1 cellular context compared by ENCODE assay signal in genomic region chr20:63082308-63082938, GRCh38.
TF ChIP-seq lines count a peak whose summit lies in the region.

No MANE protein-coding gene starts in this region.

TF ChIP-seq in WTC11, 78 proteins besides CTCF, POLR2A, EP300 and RAD21 (continued from another document and continues in another):
- TF ChIP-seq NFYB (CRISPR knock-in tag; conservative IDR thresholded peaks at IDR 0.05; ENCODE audit: low read depth), result no peak; the same call in 1 of the 2 replicates
- no peak for TF ChIP-seq CBFB (CRISPR knock-in tag; IDR thresholded peaks at IDR 0.05; ENCODE audit: low read depth)
- no peak for TF ChIP-seq ATF6 (CRISPR knock-in tag; IDR thresholded peaks at IDR 0.05)
- TF ChIP-seq ZNF416 (CRISPR knock-in tag; IDR thresholded peaks at IDR 0.05), result no peak
- TF ChIP-seq TCF7 (CRISPR knock-in tag; IDR thresholded peaks at IDR 0.05; ENCODE audit: low read depth), result peak; percentile 75; the same call in 1 of the 2 replicates
- 0 out of 2 replicates have a peak, but pooled peaks have one; percentile 70 for TF ChIP-seq ZNF219 (CRISPR knock-in tag; IDR thresholded peaks at IDR 0.05; ENCODE audit: borderline replicate concordance)
- peak; percentile 83 for TF ChIP-seq TEAD1 (CRISPR knock-in tag; IDR thresholded peaks at IDR 0.05)
- TF ChIP-seq OVOL2 (CRISPR knock-in tag; IDR thresholded peaks at IDR 0.05; ENCODE audit: borderline replicate concordance), result no peak
- TF ChIP-seq PRRX2 (CRISPR knock-in tag; IDR thresholded peaks at IDR 0.05), result no peak
- TF ChIP-seq ZNF121 (CRISPR knock-in tag; IDR thresholded peaks at IDR 0.05), result peak; percentile 23; the same call in 1 of the 2 replicates
- TF ChIP-seq ZNF423 (CRISPR knock-in tag; IDR thresholded peaks at IDR 0.05), result no peak
- TF ChIP-seq ZNF232 (CRISPR knock-in tag; IDR thresholded peaks at IDR 0.05), result 0 out of 2 replicates have a peak, but pooled peaks have one; percentile 43
- TF ChIP-seq CREM (CRISPR knock-in tag; IDR thresholded peaks at IDR 0.05), result peak; percentile 67; the same call in 1 of the 2 replicates
- 0 out of 2 replicates have a peak, but pooled peaks have one; percentile 73 for TF ChIP-seq PREB (CRISPR knock-in tag; IDR thresholded peaks at IDR 0.05; ENCODE audit: borderline replicate concordance)
- TF ChIP-seq, protein P1, sequence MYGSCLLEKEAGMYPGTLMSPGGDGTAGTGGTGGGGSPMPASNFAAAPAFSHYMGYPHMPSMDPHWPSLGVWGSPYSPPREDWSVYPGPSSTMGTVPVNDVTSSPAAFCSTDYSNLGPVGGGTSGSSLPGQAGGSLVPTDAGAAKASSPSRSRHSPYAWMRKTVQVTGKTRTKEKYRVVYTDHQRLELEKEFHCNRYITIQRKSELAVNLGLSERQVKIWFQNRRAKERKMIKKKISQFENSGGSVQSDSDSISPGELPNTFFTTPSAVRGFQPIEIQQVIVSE (CRISPR knock-in tag; IDR thresholded peaks at IDR 0.05; ENCODE audit: borderline replicate concordance), result no peak
- TF ChIP-seq, protein P2, sequence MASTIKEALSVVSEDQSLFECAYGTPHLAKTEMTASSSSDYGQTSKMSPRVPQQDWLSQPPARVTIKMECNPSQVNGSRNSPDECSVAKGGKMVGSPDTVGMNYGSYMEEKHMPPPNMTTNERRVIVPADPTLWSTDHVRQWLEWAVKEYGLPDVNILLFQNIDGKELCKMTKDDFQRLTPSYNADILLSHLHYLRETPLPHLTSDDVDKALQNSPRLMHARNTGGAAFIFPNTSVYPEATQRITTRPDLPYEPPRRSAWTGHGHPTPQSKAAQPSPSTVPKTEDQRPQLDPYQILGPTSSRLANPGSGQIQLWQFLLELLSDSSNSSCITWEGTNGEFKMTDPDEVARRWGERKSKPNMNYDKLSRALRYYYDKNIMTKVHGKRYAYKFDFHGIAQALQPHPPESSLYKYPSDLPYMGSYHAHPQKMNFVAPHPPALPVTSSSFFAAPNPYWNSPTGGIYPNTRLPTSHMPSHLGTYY (CRISPR knock-in tag; IDR thresholded peaks at IDR 0.05), result no peak
- TF ChIP-seq ATF2 (CRISPR knock-in tag; IDR thresholded peaks at IDR 0.05; ENCODE audit: borderline replicate concordance, low read depth), result peak; percentile 61; the same call in 1 of the 2 replicates
- TF ChIP-seq JUN (CRISPR knock-in tag; IDR thresholded peaks at IDR 0.05), result peak; percentile 88; the same call in 1 of the 2 replicates
- 0 out of 2 replicates have a peak, but pooled peaks have one; percentile 66 for TF ChIP-seq E2F1 (CRISPR knock-in tag; IDR thresholded peaks at IDR 0.05)
- 0 out of 2 replicates have a peak, but pooled peaks have one; percentile 52 for TF ChIP-seq IRF1 (CRISPR knock-in tag; IDR thresholded peaks at IDR 0.05)
- no peak for TF ChIP-seq ZNF396 (CRISPR knock-in tag; IDR thresholded peaks at IDR 0.05; ENCODE audit: borderline replicate concordance)
- TF ChIP-seq HMGXB4 (CRISPR knock-in tag; IDR thresholded peaks at IDR 0.05), result no peak
- peak; percentile 83 for TF ChIP-seq TEAD4 (CRISPR knock-in tag; IDR thresholded peaks at IDR 0.05)
- TF ChIP-seq, protein P3, sequence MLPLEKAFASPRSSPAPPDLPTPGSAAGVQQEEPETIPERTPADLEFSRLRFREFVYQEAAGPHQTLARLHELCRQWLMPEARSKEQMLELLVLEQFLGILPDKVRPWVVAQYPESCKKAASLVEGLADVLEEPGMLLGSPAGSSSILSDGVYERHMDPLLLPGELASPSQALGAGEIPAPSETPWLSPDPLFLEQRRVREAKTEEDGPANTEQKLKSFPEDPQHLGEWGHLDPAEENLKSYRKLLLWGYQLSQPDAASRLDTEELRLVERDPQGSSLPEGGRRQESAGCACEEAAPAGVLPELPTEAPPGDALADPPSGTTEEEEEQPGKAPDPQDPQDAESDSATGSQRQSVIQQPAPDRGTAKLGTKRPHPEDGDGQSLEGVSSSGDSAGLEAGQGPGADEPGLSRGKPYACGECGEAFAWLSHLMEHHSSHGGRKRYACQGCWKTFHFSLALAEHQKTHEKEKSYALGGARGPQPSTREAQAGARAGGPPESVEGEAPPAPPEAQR (CRISPR knock-in tag; IDR thresholded peaks at IDR 0.05), result no peak
- peak; percentile 75; the same call in 1 of the 2 replicates for TF ChIP-seq ZBTB21 (CRISPR knock-in tag; IDR thresholded peaks at IDR 0.05; ENCODE audit: borderline replicate concordance)
- no peak for TF ChIP-seq CREB1 (CRISPR knock-in tag; IDR thresholded peaks at IDR 0.05)
- TF ChIP-seq ELF4 (CRISPR knock-in tag; IDR thresholded peaks at IDR 0.05; ENCODE audit: low read depth), result no peak
- TF ChIP-seq E2F5 (CRISPR knock-in tag; IDR thresholded peaks at IDR 0.05), result no peak
- TF ChIP-seq ARID4B (CRISPR knock-in tag; IDR thresholded peaks at IDR 0.05; ENCODE audit: borderline replicate concordance), result peak; percentile 91
- TF ChIP-seq EMX1 (CRISPR knock-in tag; IDR thresholded peaks at IDR 0.05), result no peak
- TF ChIP-seq NFATC4 (CRISPR knock-in tag; IDR thresholded peaks at IDR 0.05), result no peak
- TF ChIP-seq ZMAT4 (CRISPR knock-in tag; IDR thresholded peaks at IDR 0.05), result no peak
- no peak for TF ChIP-seq ATF3 (CRISPR knock-in tag; conservative IDR thresholded peaks at IDR 0.05)
- peak; percentile 66; the same call in 1 of the 2 replicates for TF ChIP-seq MYBL2 (CRISPR knock-in tag; IDR thresholded peaks at IDR 0.05)
- TF ChIP-seq JAZF1 (CRISPR knock-in tag; IDR thresholded peaks at IDR 0.05), result no peak
- peak; percentile 77; the same call in 1 of the 2 replicates for TF ChIP-seq ZBTB43 (CRISPR knock-in tag; IDR thresholded peaks at IDR 0.05)
- TF ChIP-seq IRF2 (CRISPR knock-in tag; IDR thresholded peaks at IDR 0.05; ENCODE audit: borderline replicate concordance, low read depth), result no peak
- TF ChIP-seq ATF1 (CRISPR knock-in tag; IDR thresholded peaks at IDR 0.05), result no peak
- TF ChIP-seq KAT7 (CRISPR knock-in tag; IDR thresholded peaks at IDR 0.05; ENCODE audit: borderline replicate concordance), result no peak
- TF ChIP-seq FOXJ3 (CRISPR knock-in tag; IDR thresholded peaks at IDR 0.05; ENCODE audit: borderline replicate concordance), result no peak
- TF ChIP-seq ZNF671 (CRISPR knock-in tag; IDR thresholded peaks at IDR 0.05), result no peak
